8 cellular contexts compared by ENCODE assay signal in genomic region chr2:70124983-70125480, GRCh38. TPM values are rescaled to one million over a fixed set of nuclear protein-coding genes. Genes with fewer than 3 reads are reported as not detected.
A peak's percentile ranks its signal among the peaks of the same experiment; 100 is the strongest.
DNase-seq lines count a peak whose midpoint lies in the region; ATAC-seq, FAIRE-seq and TF ChIP-seq lines count a peak whose summit lies in the region.

No MANE protein-coding gene starts in this region.

- peaks cover 1% of the 10 kb centered on the region for H3K36me3 Mint-ChIP-seq in activated naive CD4-positive, alpha-beta T cell treated with anti-CD3 and anti-CD28 coated beads, Interleukin-2, amount 50 U/mL, for 24 hours

- peak overlapping the region; percentile 100 for H3K27ac Mint-ChIP-seq in activated naive CD4-positive, alpha-beta T cell treated with anti-CD3 and anti-CD28 coated beads, Interleukin-2, amount 50 U/mL, for 24 hours

- TF ChIP-seq CTCF in omental fat pad (IDR thresholded peaks at IDR 0.05): no peak
- no peak for TF ChIP-seq CTCF in D721Med (IDR thresholded peaks at IDR 0.05; ENCODE audit: insufficient read depth, missing control alignments)

- H3K4me1 Mint-ChIP-seq in activated naive CD4-positive, alpha-beta T cell treated with anti-CD3 and anti-CD28 coated beads, Interleukin-2, amount 50 U/mL, for 24 hours: peaks cover 74% of the 10 kb centered on the region

- H3K27me3 Mint-ChIP-seq in activated naive CD4-positive, alpha-beta T cell treated with anti-CD3 and anti-CD28 coated beads, Interleukin-2, amount 50 U/mL, for 24 hours: no peaks in the 10 kb centered on the region

- intact Hi-C loops in head of caudate nucleus (cut with DNase I): loop anchor here (2.0 kb wide), 1 partner anchor 36 kb away; no protein-coding TSS in a partner anchor

- ATAC-seq in HG02798 (IDR thresholded peaks at IDR 0.05; ENCODE audit: poor library complexity, unreplicated experiment): peak; percentile 49
- ATAC-seq in omental fat pad (ENCODE audit: low FRiP score): peak; percentile 56

- DNase-seq in ELF-1 (ENCODE audit: low read depth, low spot score) (peak; percentile 72), RPMI8226 (peak; percentile 55), head of caudate nucleus (peak in 41 of 42 donors; percentile 47 to 87 (median 73)), omental fat pad (ENCODE audit: low spot score) (no peak), glomerular visceral epithelial cell (ENCODE audit: extremely low spot score) (no peak), D721Med (ENCODE audit: insufficient read length, low spot score) (no peak)

- FAIRE-seq in D721Med (lab: Jason Lieb, UNC): no peak

- H3K4me3 Mint-ChIP-seq in activated naive CD4-positive, alpha-beta T cell treated with anti-CD3 and anti-CD28 coated beads, Interleukin-2, amount 50 U/mL, for 24 hours: peak overlapping the region; percentile 97

- no peaks in the 10 kb centered on the region for H3K9me3 Mint-ChIP-seq in activated naive CD4-positive, alpha-beta T cell treated with anti-CD3 and anti-CD28 coated beads, Interleukin-2, amount 50 U/mL, for 24 hours

RNA-seq across cellular contexts. Expression of gene PCBP1, which starts 37.8 kb away (rescaled TPM):
- 100 to 1,000 TPM; 200 to 256 (median 209) TPM for total RNA-seq in omental fat pad

Comparison
In these comparisons a context has a peak if more than half of its experiments do, and no peak if none do; other contexts are left out.
1. DNase-seq: peak in ELF-1 (single experiment), RPMI8226 (single experiment) and head of caudate nucleus (41 of 42); none in omental fat pad (single experiment), glomerular visceral epithelial cell (single experiment) and D721Med (single experiment).